1 cellular context compared by ENCODE assay signal in genomic region chr11:75439026-75439425, GRCh38.
TF ChIP-seq lines count a peak whose summit lies in the region.

No MANE protein-coding gene starts in this region.

TF ChIP-seq in IMR-90, 13 proteins besides CTCF, POLR2A, EP300 and RAD21:
- TF ChIP-seq RCOR1 (IDR thresholded peaks at IDR 0.05; ENCODE audit: insufficient replicate concordance, low read length): no peak
- TF ChIP-seq SMC3 (IDR thresholded peaks at IDR 0.05; ENCODE audit: low read depth, low read length): no peak
